8 cellular contexts compared by ENCODE assay signal in genomic region chr16:89917773-89918452, GRCh38. TPM values are rescaled to one million over a fixed set of nuclear protein-coding genes. Genes with fewer than 3 reads are reported as not detected.
DNase-seq lines count a peak whose midpoint lies in the region; ATAC-seq and TF ChIP-seq lines count a peak whose summit lies in the region.

No MANE protein-coding gene starts in this region.

- no peaks in the 10 kb centered on the region for H3K9me3 ChIP-seq in BLaER1 treated with 17β-estradiol and CSF1 and Interleukin-3, amounts not matched to agents 10 nM and 100 nM (replicated peaks in 1 of 11)
- H3K9me3 ChIP-seq in OCI-LY1 (ENCODE audit: low read length) (no peaks in the 10 kb centered on the region), esophagus squamous epithelium (no peaks in the 10 kb centered on the region), neural cell (ENCODE audit: low read length) (no peaks in the 10 kb centered on the region), stomach smooth muscle (ENCODE audit: control insufficient read depth in 2 of 2, low read length in 2 of 2) (no peaks in the 10 kb centered on the region)

- H3K4me3 ChIP-seq in BLaER1 treated with 17β-estradiol and CSF1 and Interleukin-3, amounts not matched to agents 10 nM and 100 nM = peak overlapping the region; percentile 46 to 66 (median 56)
- peak overlapping the region; percentile 56 for H3K4me3 ChIP-seq in OCI-LY1 (ENCODE audit: low read depth, low read length, poor library complexity, severe bottlenecking)
- peak overlapping the region; percentile 4 to 63 (median 38) for H3K4me3 ChIP-seq in esophagus squamous epithelium
- peak overlapping the region; percentile 45 for H3K4me3 ChIP-seq in neural cell (ENCODE audit: low read length)
- H3K4me3 ChIP-seq in stomach smooth muscle (ENCODE audit: low read length in 2 of 2) = peak overlapping the region; percentile 32 to 68

- no peaks in the 10 kb centered on the region for H3K27me3 ChIP-seq in BLaER1 treated with 17β-estradiol and CSF1 and Interleukin-3, amounts not matched to agents 10 nM and 100 nM
- H3K27me3 ChIP-seq in OCI-LY1 (ENCODE audit: insufficient read depth, low read length) (no peaks in the 10 kb centered on the region), esophagus squamous epithelium (peaks cover 0 to 51% (median 0%) of the 10 kb centered on the region in 4 donors), neural cell (ENCODE audit: insufficient read depth, low read depth, low read length) (no peaks in the 10 kb centered on the region), stomach smooth muscle (ENCODE audit: control insufficient read depth in 1 of 2, insufficient read depth in 2 of 2, low read length in 2 of 2) (peaks cover 8 to 34% of the 10 kb centered on the region in 2 donors)

- no peaks in the 10 kb centered on the region for H3K9me2 ChIP-seq in OCI-LY1 (ENCODE audit: low read depth, low read length)
- no peaks in the 10 kb centered on the region for H3K9me2 ChIP-seq in neural cell (ENCODE audit: insufficient read depth, low read length)

- intact Hi-C loops in esophagus squamous epithelium (cut with DNase I) = no loop called here

- peaks cover 0 to 45% (median 11%) of the 10 kb centered on the region in 11 experiments; a peak in 14 of 22 replicates for H4K20me1 ChIP-seq in BLaER1 treated with 17β-estradiol and CSF1 and Interleukin-3, amounts not matched to agents 10 nM and 100 nM
- H4K20me1 ChIP-seq in OCI-LY1 (ENCODE audit: insufficient read depth, low read length) = no peaks in the 10 kb centered on the region
- H4K20me1 ChIP-seq in neural cell (ENCODE audit: insufficient read depth) = no peaks in the 10 kb centered on the region

- no peak for TF ChIP-seq POLR2A in esophagus squamous epithelium (IDR thresholded peaks at IDR 0.05)

- 0 to 1% methylated on average over 11 to 12 of the region's 39 CpGs for WGBS in esophagus squamous epithelium, 2 donors

- H2AFZ ChIP-seq in OCI-LY1 (ENCODE audit: low read length) (no peak overlapping the region), neural cell (ENCODE audit: low read depth, low read length) (no peak overlapping the region)

- peak overlapping the region; percentile 22 to 87 (median 80); a peak in 21 of 22 replicates for H3K27ac ChIP-seq in BLaER1 treated with 17β-estradiol and CSF1 and Interleukin-3, amounts not matched to agents 10 nM and 100 nM
- peak overlapping the region; percentile 86 for H3K27ac ChIP-seq in OCI-LY1 (ENCODE audit: low read depth, low read length, poor library complexity, severe bottlenecking)
- peak overlapping the region in 3 of 4 donors; percentile 45 to 62 (median 55) for H3K27ac ChIP-seq in esophagus squamous epithelium
- H3K27ac ChIP-seq in neural cell (ENCODE audit: low read length) = no peak overlapping the region
- no peak overlapping the region for H3K27ac ChIP-seq in stomach smooth muscle (ENCODE audit: low read length)

- DNase-seq in activated T-cell treated with anti-CD3 and anti-CD28 coated beads for 48 hours (ENCODE audit: low read depth) = peak; percentile 76
- no peak for DNase-seq in esophagus squamous epithelium (lab: John Stamatoyannopoulos, UW)

- ATAC-seq in GM19351 (IDR thresholded peaks at IDR 0.05; ENCODE audit: unreplicated experiment) (peak; percentile 76), HG03521 (IDR thresholded peaks at IDR 0.05; ENCODE audit: unreplicated experiment) (peak; percentile 69)

- H3K4me1 ChIP-seq in BLaER1 treated with 17β-estradiol and CSF1 and Interleukin-3, amounts not matched to agents 10 nM and 100 nM = peaks cover 53 to 79% (median 75%) of the 10 kb centered on the region in 10 experiments
- peaks cover 34% of the 10 kb centered on the region for H3K4me1 ChIP-seq in OCI-LY1 (ENCODE audit: insufficient read depth, low read length, severe bottlenecking)
- peaks cover 39 to 51% (median 42%) of the 10 kb centered on the region in 3 donors for H3K4me1 ChIP-seq in esophagus squamous epithelium
- H3K4me1 ChIP-seq in stomach smooth muscle (ENCODE audit: control insufficient read depth, insufficient read depth, low read length) = peaks cover 38% of the 10 kb centered on the region

- H3K79me2 ChIP-seq in OCI-LY1 (ENCODE audit: insufficient read depth, low read length) (no peaks in the 10 kb centered on the region), neural cell (replicated peaks; ENCODE audit: insufficient read depth, low read length) (peaks cover 32% of the 10 kb centered on the region)

- H3K4me2 ChIP-seq in BLaER1 treated with 17β-estradiol and CSF1 and Interleukin-3, amounts not matched to agents 10 nM and 100 nM = peak overlapping the region; percentile 88 to 100 (median 98)
- peak overlapping the region; percentile 83 for H3K4me2 ChIP-seq in OCI-LY1 (ENCODE audit: low read length)
- H3K4me2 ChIP-seq in neural cell (ENCODE audit: low read length) = peak overlapping the region; percentile 25

- TF ChIP-seq CTCF in OCI-LY1 (IDR thresholded peaks at IDR 0.05; ENCODE audit: low read length) (no peak), esophagus squamous epithelium (IDR thresholded peaks at IDR 0.05) (no peak), neural cell (IDR thresholded peaks at IDR 0.05; ENCODE audit: poor library complexity, severe bottlenecking) (no peak)

- TF ChIP-seq RAD21 in neural cell (conservative IDR thresholded peaks at IDR 0.05) = no peak

- peaks cover 6 to 13% (median 8%) of the 10 kb centered on the region in 11 experiments; a peak in 18 of 22 replicates for H3K36me3 ChIP-seq in BLaER1 treated with 17β-estradiol and CSF1 and Interleukin-3, amounts not matched to agents 10 nM and 100 nM
- H3K36me3 ChIP-seq in OCI-LY1 (ENCODE audit: insufficient read depth, low read length) = peaks cover 9% of the 10 kb centered on the region; the same call in 1 of the 2 replicates
- no peaks in the 10 kb centered on the region for H3K36me3 ChIP-seq in esophagus squamous epithelium
- no peaks in the 10 kb centered on the region for H3K36me3 ChIP-seq in neural cell (ENCODE audit: insufficient read depth, low read length)
- no peaks in the 10 kb centered on the region for H3K36me3 ChIP-seq in stomach smooth muscle (ENCODE audit: control insufficient read depth in 2 of 2, insufficient read depth in 2 of 2, low read length in 2 of 2)

- H3F3A ChIP-seq in OCI-LY1 (ENCODE audit: insufficient read depth, low read length) (no peaks in the 10 kb centered on the region), neural cell (ENCODE audit: insufficient read depth, low read length, poor library complexity, severe bottlenecking) (no peaks in the 10 kb centered on the region)

- TF ChIP-seq EP300 in neural cell (conservative IDR thresholded peaks at IDR 0.05; ENCODE audit: poor library complexity, severe bottlenecking) = no peak

- peak overlapping the region; percentile 43 to 79 (median 74) for H3K9ac ChIP-seq in BLaER1 treated with 17β-estradiol and CSF1 and Interleukin-3, amounts not matched to agents 10 nM and 100 nM
- peak overlapping the region; percentile 64 for H3K9ac ChIP-seq in OCI-LY1 (ENCODE audit: low read length)
- peak overlapping the region; percentile 29 for H3K9ac ChIP-seq in neural cell (ENCODE audit: low read length)
- H3K9ac ChIP-seq in stomach smooth muscle (ENCODE audit: low read length in 2 of 2) = no peak overlapping the region

TF ChIP-seq in neural cell, 6 proteins besides CTCF, POLR2A, EP300 and RAD21:
- TF ChIP-seq TAF1 (IDR thresholded peaks at IDR 0.05; ENCODE audit: low read depth) (no peak), POLR2AphosphoS5 (IDR thresholded peaks at IDR 0.05) (peak; percentile 41)

RNA-seq across cellular contexts. Expression of gene MC1R, which starts 0.7 kb away (rescaled TPM):
- 1 to 10 TPM; 1.1 to 3.4 (median 2.0) TPM for total RNA-seq in esophagus squamous epithelium
- 21.3 and 27.6 TPM in 2 replicates for polyA plus RNA-seq in neural cell
- 9.3 and 10.3 TPM in 2 replicates for polyA minus RNA-seq in neural cell

RNA-seq across cellular contexts. Expression of gene TUBB3, which starts 5.2 kb away (rescaled TPM):
- 1 to 10 TPM in 3 of 4 donors, not detected in 1; 2.2 to 9.6 (median 8.0) TPM for total RNA-seq in esophagus squamous epithelium
- 2,442 and 2,885 TPM in 2 replicates for polyA plus RNA-seq in neural cell
- 1,854 and 2,133 TPM in 2 replicates for polyA minus RNA-seq in neural cell

RNA-seq across cellular contexts. Expression of gene DEF8, which starts 30.6 kb away (rescaled TPM):
- total RNA-seq in esophagus squamous epithelium = 10 to 100 TPM; 43.5 to 63.0 (median 52.4) TPM
- 212 and 213 TPM in 2 replicates for polyA plus RNA-seq in neural cell
- 103 and 113 TPM in 2 replicates for polyA minus RNA-seq in neural cell

RNA-seq across cellular contexts. Expression of gene TCF25, which starts 44.5 kb away (rescaled TPM):
- total RNA-seq in esophagus squamous epithelium = 100 to 1,000 TPM in 2 of 4 donors, 10 to 100 TPM in 2; 79.7 to 124 (median 101) TPM
- polyA plus RNA-seq in neural cell = 200 and 240 TPM in 2 replicates
- 172 and 202 TPM in 2 replicates for polyA minus RNA-seq in neural cell

Comparison
In these comparisons a context has a peak if more than half of its experiments do, and no peak if none do; other contexts are left out.
1. H3K27ac ChIP-seq: peak in BLaER1 treated with 17β-estradiol and CSF1 and Interleukin-3, amounts not matched to agents 10 nM and 100 nM (11 of 11), OCI-LY1 (single experiment) and esophagus squamous epithelium (3 of 4); none in neural cell (single experiment) and stomach smooth muscle (single experiment).
2. H3K4me2 ChIP-seq: peak in every context shown above with its lines; median percentile 98 in BLaER1 treated with 17β-estradiol and CSF1 and Interleukin-3, amounts not matched to agents 10 nM and 100 nM; 83 in OCI-LY1; 25 in neural cell.
3. H3K9ac ChIP-seq: peak in BLaER1 treated with 17β-estradiol and CSF1 and Interleukin-3, amounts not matched to agents 10 nM and 100 nM (11 of 11), OCI-LY1 (single experiment) and neural cell (single experiment); none in stomach smooth muscle (0 of 2).
4. Peak in every context shown above with its lines, with median percentiles within 50 percentile points of each other: H3K4me3 ChIP-seq.